In the genomic region with DNA sequence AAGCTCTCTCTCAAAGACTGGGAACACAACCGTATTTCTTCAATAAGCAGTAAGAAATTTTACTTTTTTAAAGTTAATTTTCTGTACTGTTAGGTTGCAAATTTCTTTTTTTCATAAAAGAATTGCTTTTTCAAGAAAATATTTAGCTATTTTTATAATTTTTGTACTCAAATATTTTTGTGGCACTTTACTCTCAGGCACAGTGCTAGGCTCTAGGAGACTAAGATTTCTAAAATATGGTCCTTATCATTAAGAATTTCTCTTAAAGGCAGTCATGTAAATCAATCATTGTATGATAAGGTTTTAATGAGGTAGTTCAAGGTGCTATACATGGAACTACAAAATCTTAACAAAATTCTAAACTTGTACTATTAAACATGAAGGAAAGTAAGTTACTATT, we compare ENCODE assay signal across 11 cellular contexts.
"Had no signal": no experiment of that assay in that cellular context is flagged by ENCODE, and none has a peak within 500 bp of the region (broad histone marks: within the 10 kb centered on the region; RNA-seq: fewer than 3 reads in every experiment).

No MANE protein-coding gene starts in this region.

- ATAC-seq: GM23338, HCT116 had no signal

- FAIRE-seq: H1, H54 had no signal

- H2AFZ ChIP-seq: GM23248, GM23338 had no signal

- H3K9me3 ChIP-seq: HAP-1 had no signal

- H3K36me3 ChIP-seq: HAP-1 had no signal

- H3K4me3 ChIP-seq: GM23248, GM23338, HAP-1 had no signal

- H3K4me2 ChIP-seq: GM23338 had no signal

- DNase-seq: GM23248, GOT3, H7, H9, HCEC 1CT, HFFc6 had no signal

- H3K9ac ChIP-seq: GM23248 had no signal

- H3K27ac ChIP-seq: GM23248 had no signal
